8 cellular contexts compared by ENCODE assay signal in genomic region chr1:241423541-241424479, GRCh38.
DNase-seq lines count a peak whose midpoint lies in the region; ATAC-seq and TF ChIP-seq lines count a peak whose summit lies in the region.

No MANE protein-coding gene starts in this region.

- ATAC-seq in GM21367 (IDR thresholded peaks at IDR 0.05; ENCODE audit: unreplicated experiment): peak; percentile 94
- peak; percentile 85 for ATAC-seq in HG03520 (IDR thresholded peaks at IDR 0.05; ENCODE audit: unreplicated experiment)
- peak; percentile 91 for ATAC-seq in SK-N-SH treated with all-trans-retinoic acid at 6 μM for 48 hours

- H3K27me3 ChIP-seq in muscle layer of colon (ENCODE audit: control insufficient read depth in 1 of 2, insufficient read depth in 2 of 2, low read length in 2 of 2) (peaks cover 0 to 12% of the 10 kb centered on the region in 2 donors), vagina (no peaks in the 10 kb centered on the region)

- no peak overlapping the region for H3K9ac ChIP-seq in muscle layer of colon (ENCODE audit: low read length)

- no peak overlapping the region for H3K27ac ChIP-seq in muscle layer of colon (ENCODE audit: low read depth, low read length)
- H3K27ac ChIP-seq in vagina: no peak overlapping the region

- TF ChIP-seq POLR2A in vagina (IDR thresholded peaks at IDR 0.05): no peak

- TF ChIP-seq CTCF in epithelial cell of esophagus (IDR thresholded peaks at IDR 0.05; ENCODE audit: insufficient read depth, low read depth, low read length, missing control alignments) (peak; percentile 23), vagina (IDR thresholded peaks at IDR 0.05) (no peak)

- H3K4me1 ChIP-seq in muscle layer of colon (ENCODE audit: insufficient read depth, low read length): no peaks in the 10 kb centered on the region
- peaks cover 11% of the 10 kb centered on the region for H3K4me1 ChIP-seq in vagina

- H3K9me3 ChIP-seq in muscle layer of colon (ENCODE audit: low read length) (no peaks in the 10 kb centered on the region), vagina (no peaks in the 10 kb centered on the region)

- no peaks in the 10 kb centered on the region for H3K36me3 ChIP-seq in muscle layer of colon (ENCODE audit: insufficient read depth, low read length)
- H3K36me3 ChIP-seq in vagina: no peaks in the 10 kb centered on the region

- H3K4me3 ChIP-seq in epithelial cell of esophagus (ENCODE audit: low read length) (peak overlapping the region; percentile 22), muscle layer of colon (ENCODE audit: low read depth in 1 of 2, low read length in 2 of 2) (peak overlapping the region; percentile 20 to 32), vagina (peak overlapping the region; percentile 25 to 31)

- intact Hi-C loops in vagina (cut with DNase I): no loop called here

- DNase-seq in ELR (ENCODE audit: low read depth): peak; percentile 62
- DNase-seq in epithelial cell of esophagus (ENCODE audit: low read depth): peak; percentile 20
- no peak for DNase-seq in vagina (ENCODE audit: extremely low spot score in 2 of 2)
- no peak for DNase-seq in HuH-7 (ENCODE audit: low spot score)

TF ChIP-seq in SK-N-SH treated with all-trans-retinoic acid at 6 μM for 48 hours, 23 proteins besides CTCF, POLR2A, EP300 and RAD21:
- TF ChIP-seq ZNF8 (CRISPR knock-in tag; IDR thresholded peaks at IDR 0.05): no peak
- TF ChIP-seq ESRRG (CRISPR knock-in tag; IDR thresholded peaks at IDR 0.05): no peak
- TF ChIP-seq PATZ1 (CRISPR knock-in tag; IDR thresholded peaks at IDR 0.05; ENCODE audit: borderline replicate concordance): no peak
- TF ChIP-seq ZC3H10 (CRISPR knock-in tag; IDR thresholded peaks at IDR 0.05): no peak
- no peak for TF ChIP-seq OSR1 (CRISPR knock-in tag; IDR thresholded peaks at IDR 0.05)
- no peak for TF ChIP-seq CREB5 (CRISPR knock-in tag; IDR thresholded peaks at IDR 0.05; ENCODE audit: low read depth)
- TF ChIP-seq BACH2 (CRISPR knock-in tag; IDR thresholded peaks at IDR 0.05; ENCODE audit: borderline replicate concordance): no peak
- TF ChIP-seq ZNF70 (CRISPR knock-in tag; IDR thresholded peaks at IDR 0.05): no peak
- TF ChIP-seq SNAI2 (CRISPR knock-in tag; IDR thresholded peaks at IDR 0.05): no peak

Comparison
In these comparisons a context has a peak if more than half of its experiments do, and no peak if none do; other contexts are left out.
1. DNase-seq: peak in ELR (single experiment) and epithelial cell of esophagus (single experiment); none in vagina (0 of 2) and HuH-7 (single experiment).
2. Peak in every context shown above with its lines, with median percentiles within 50 percentile points of each other: ATAC-seq and H3K4me3 ChIP-seq.